In the genomic region with DNA sequence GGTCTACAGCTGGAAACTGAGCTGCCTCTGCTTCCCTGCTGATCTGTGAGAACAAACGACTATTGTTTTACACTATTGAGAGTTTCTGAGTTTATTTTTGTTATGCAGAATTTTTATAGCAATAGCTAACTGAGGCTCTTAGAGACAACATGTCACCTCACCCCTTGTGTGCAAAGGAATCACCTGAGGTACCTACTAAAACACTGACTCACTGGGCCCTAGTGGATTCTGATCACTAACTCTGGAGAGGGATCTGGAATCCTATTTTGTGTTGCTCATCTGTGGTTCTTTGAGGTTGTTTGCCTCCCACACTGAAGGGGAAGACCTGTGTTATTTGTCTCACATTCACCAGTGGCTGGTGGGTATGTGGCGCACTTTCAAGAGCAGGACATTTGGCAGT, we compare ENCODE assay signal across 25 cellular contexts.
"Had no signal": no experiment of that assay in that cellular context is flagged by ENCODE, and none has a peak within 500 bp of the region (broad histone marks: within the 10 kb centered on the region; RNA-seq: fewer than 3 reads in every experiment).

No MANE protein-coding gene starts in this region.

- DNase-seq: activated CD4-positive, alpha-beta memory T cell treated with anti-CD3 and anti-CD28 coated beads, Interleukin-2, amount 10 ng/mL, durations not matched to agents 7 days and 5 days; activated CD4-positive, alpha-beta T cell treated with anti-CD3 and anti-CD28 coated beads for 36 hours; activated CD4-positive, alpha-beta T cell treated with anti-CD3 and anti-CD28 coated beads, Interleukin-2, amount 50 U/mL, for 1 hour; activated CD4-positive, CD25-positive, alpha-beta regulatory T cell; activated gamma-delta T cell; activated naive CD4-positive, alpha-beta T cell treated with anti-CD3 and anti-CD28 coated beads for 36 hours; activated T-cell treated with anti-CD3 and anti-CD28 coated beads for 4 hours; activated T-cell treated with anti-CD3 and anti-CD28 coated beads, Interleukin-2, amount 50 U/mL, for 48 hours; MG63; MV-4-11; NCI-H1105; NCI-H1436 treated with DMSO at 0.1 percent for 48 hours; NCI-H187 treated with DMSO at 0.1 percent for 48 hours; NCI-H2081 treated with DMSO at 0.1 percent for 48 hours; NCI-H2171; NCI-H345; NCI-H510A; NCI-H526 treated with DMSO at 0.1 percent for 48 hours; NCI-H82; OCI-M1; RPMI8226; T-cell; T-helper 2 cell had no signal

- H3K36me3 ChIP-seq: MG63 had no signal

- H3K4me3 ChIP-seq: MG63, SK-N-MC had no signal

- H3K9me3 ChIP-seq: MG63 had no signal

- H3K27ac ChIP-seq: SK-N-MC, VCaP had no signal

- H3K27me3 ChIP-seq: MG63 had no signal
